ENCODE assay signal across 28 cellular contexts in genomic region chr2:123015186-123015585, GRCh38.
"Had no signal": no experiment of that assay in that cellular context is flagged by ENCODE, and none has a peak within 500 bp of the region (broad histone marks: within the 10 kb centered on the region; RNA-seq: fewer than 3 reads in every experiment).

No MANE protein-coding gene starts in this region.

- H3K4me3 Mint-ChIP-seq: dendritic cell treated with granulocyte-macrophage colony-stimulating factor and Interleukin-4, amounts not matched to agents 40 ng/mL and 50 ng/mL, for 4 days; immature natural killer cell; natural killer cell; neural crest cell had no signal

- H3K4me1 ChIP-seq: colonic mucosa, esophagus muscularis mucosa, foreskin keratinocyte, gastroesophageal sphincter, heart right ventricle, lower lobe of right lung, parathyroid adenoma, stomach, thyroid gland, vagina had no signal

- H3K36me3 Mint-ChIP-seq: immature natural killer cell, natural killer cell had no signal

- H3K27me3 ChIP-seq: colonic mucosa, esophagus muscularis mucosa, foreskin keratinocyte, gastroesophageal sphincter, heart right ventricle, stomach, thyroid gland, vagina had no signal

- H3K9me3 ChIP-seq: colonic mucosa, esophagus muscularis mucosa, gastroesophageal sphincter, lower lobe of right lung, stomach, thyroid gland, vagina had no signal

- ATAC-seq: foreskin keratinocyte, gastroesophageal sphincter, heart right ventricle, left colon, left ventricle myocardium superior, lower lobe of right lung, natural killer cell, sciatic nerve had no signal

- H3K4me1 Mint-ChIP-seq: immature natural killer cell, natural killer cell, neural crest cell had no signal

- H3K27ac Mint-ChIP-seq: dendritic cell treated with granulocyte-macrophage colony-stimulating factor and Interleukin-4, amounts not matched to agents 40 ng/mL and 50 ng/mL, for 4 days; immature natural killer cell; natural killer cell; progenitor cell of endocrine pancreas had no signal

- DNase-seq: colonic mucosa; effector CD8-positive, alpha-beta T cell; foreskin keratinocyte; heart right ventricle; hypothalamus; immature natural killer cell; islet precursor cell; kidney glomerular epithelial cell; left colon; left ventricle myocardium superior; lower lobe of right lung; natural killer cell; stimulated activated CD4-positive, alpha-beta T cell treated with anti-CD3 and anti-CD28 coated beads, Interleukin-12 subunit alpha, Interleukin-12 subunit beta, amount 100 ng/mL, for 4 hours; stimulated activated CD4-positive, alpha-beta T cell treated with anti-CD3 and anti-CD28 coated beads, Interleukin-1b, Interleukin-23, amount 100 ng/mL, for 48 hours; stimulated activated CD4-positive, alpha-beta T cell treated with anti-CD3 and anti-CD28 coated beads, Interleukin-4, amount 100 ng/mL, for 1 hour; stimulated activated CD8-positive, alpha-beta memory T cell treated with anti-CD3 and anti-CD28 coated beads, Interleukin-4, amount 100 ng/mL, for 48 hours; stimulated activated naive CD4-positive, alpha-beta T cell treated with Interleukin-2 at 50 U/mL for 16 hours; stomach; thyroid gland had no signal

- H3K27ac ChIP-seq: colonic mucosa, esophagus muscularis mucosa, foreskin keratinocyte, gastroesophageal sphincter, heart right ventricle, lower lobe of right lung, parathyroid adenoma, stomach, thyroid gland, vagina had no signal

- H3K36me3 ChIP-seq: colonic mucosa, esophagus muscularis mucosa, gastroesophageal sphincter, heart right ventricle, lower lobe of right lung, stomach, thyroid gland, vagina had no signal

- H3K4me3 ChIP-seq: colonic mucosa, esophagus muscularis mucosa, gastroesophageal sphincter, heart right ventricle, lower lobe of right lung, smooth muscle cell, stomach, thyroid gland, vagina had no signal

- H3K27me3 Mint-ChIP-seq: dendritic cell treated with granulocyte-macrophage colony-stimulating factor and Interleukin-4, amounts not matched to agents 40 ng/mL and 50 ng/mL, for 4 days; progenitor cell of endocrine pancreas had no signal
